ENCODE assay signal across 8 cellular contexts in the genomic region with DNA sequence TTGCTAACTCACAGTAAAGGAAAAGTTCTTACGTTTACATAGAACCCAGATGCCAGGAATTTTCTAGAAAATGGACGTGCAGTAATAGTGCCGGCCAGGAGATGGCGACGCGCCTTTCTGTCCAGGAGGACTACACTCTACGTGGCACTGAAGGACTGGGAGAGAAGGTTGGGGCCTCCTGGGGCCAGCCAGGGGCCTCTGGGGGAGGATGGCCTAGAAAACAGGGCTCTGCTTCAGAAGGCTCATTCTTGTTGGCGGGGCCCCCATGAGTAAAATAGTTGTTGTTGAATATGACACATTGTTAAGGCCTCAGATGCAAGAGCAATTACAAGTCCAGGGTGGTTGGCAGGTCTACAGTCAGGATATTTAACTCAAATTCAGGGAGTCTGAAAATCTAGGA.
DNase-seq lines count a peak whose midpoint lies in the region; ATAC-seq and TF ChIP-seq lines count a peak whose summit lies in the region.

No MANE protein-coding gene starts in this region.

- no peaks in the 10 kb centered on the region for H3K36me3 Mint-ChIP-seq in activated naive CD4-positive, alpha-beta T cell treated with anti-CD3 and anti-CD28 coated beads, Interleukin-2, amount 50 U/mL, for 72 hours

- no peaks in the 10 kb centered on the region for H3K9me3 Mint-ChIP-seq in activated naive CD4-positive, alpha-beta T cell treated with anti-CD3 and anti-CD28 coated beads, Interleukin-2, amount 50 U/mL, for 72 hours

- in situ Hi-C loops in gastrocnemius medialis (cut with MboI; ENCODE audit: low sequenced_read_pairs in 4 of 4): no loop called here

- DNase-seq in RPMI8226: peak; percentile 45
- DNase-seq in activated naive CD4-positive, alpha-beta T cell treated with anti-CD3 and anti-CD28 coated beads, Interleukin-2, amount 50 U/mL, for 72 hours (ENCODE audit: low spot score in 2 of 2): peak in 1 of 2 donors; percentile 56
- DNase-seq in heart left ventricle: peak; percentile 31 to 72 (median 42)
- DNase-seq in gastrocnemius medialis: peak in 1 of 2 donors; percentile 20

- ATAC-seq in HG03175 (IDR thresholded peaks at IDR 0.05; ENCODE audit: unreplicated experiment) (peak; percentile 63), heart left ventricle (peak; percentile 32 to 79 (median 76)), gastrocnemius medialis (peak in 1 of 2 donors; percentile 62), GM19463 (IDR thresholded peaks at IDR 0.05; ENCODE audit: unreplicated experiment) (no peak), HG02623 (IDR thresholded peaks at IDR 0.05; ENCODE audit: unreplicated experiment) (no peak)
- peak; percentile 84 to 86 for ATAC-seq in activated naive CD4-positive, alpha-beta T cell treated with anti-CD3 and anti-CD28 coated beads, Interleukin-2, amount 50 U/mL, for 72 hours

- no peak overlapping the region for H3K27ac Mint-ChIP-seq in activated naive CD4-positive, alpha-beta T cell treated with anti-CD3 and anti-CD28 coated beads, Interleukin-2, amount 50 U/mL, for 72 hours

- TF ChIP-seq CTCF in GM12801 (IDR thresholded peaks at IDR 0.05; ENCODE audit: extremely low read depth, insufficient read length) (peak; percentile 58), heart left ventricle (IDR thresholded peaks at IDR 0.05) (peak; percentile 65 to 83 (median 76)), gastrocnemius medialis (IDR thresholded peaks at IDR 0.05 in 4 of 5, conservative IDR thresholded peaks at IDR 0.05 in 1 of 5) (peak; percentile 40 to 77 (median 70))

- H3K36me3 ChIP-seq in heart left ventricle: no peaks in the 10 kb centered on the region
- H3K36me3 ChIP-seq in gastrocnemius medialis: no peaks in the 10 kb centered on the region

- TF ChIP-seq POLR2A in heart left ventricle (IDR thresholded peaks at IDR 0.05) (no peak), gastrocnemius medialis (IDR thresholded peaks at IDR 0.05) (no peak)

- H3K4me3 ChIP-seq in heart left ventricle (no peak overlapping the region), gastrocnemius medialis (no peak overlapping the region)

- no peak overlapping the region for H3K27ac ChIP-seq in heart left ventricle
- no peak overlapping the region for H3K27ac ChIP-seq in gastrocnemius medialis

- intact Hi-C loops in heart left ventricle (cut with DNase I): loop anchor here in 7 of 10 donors (2.0 to 10.0 kb wide), 8 partner anchors 152 to 605 kb away; partner anchors contain the start of gene FUT8 (in 4 of the 7)
- intact Hi-C loops in gastrocnemius medialis (cut with DNase I; ENCODE audit: low total_unique reads): loop anchor here (1.0 kb wide), 1 partner anchor 151 kb away; no protein-coding TSS in a partner anchor

- 31 to 44% (median 39%) methylated on average over 8 of the region's 8 CpGs for WGBS in heart left ventricle, 4 donors

- H3K9me3 ChIP-seq in heart left ventricle (no peaks in the 10 kb centered on the region), gastrocnemius medialis (no peaks in the 10 kb centered on the region)

- peaks cover 0 to 33% (median 2%) of the 10 kb centered on the region in 12 donors for H3K4me1 ChIP-seq in heart left ventricle
- H3K4me1 ChIP-seq in gastrocnemius medialis: no peaks in the 10 kb centered on the region

- H3K27me3 ChIP-seq in heart left ventricle (no peaks in the 10 kb centered on the region), gastrocnemius medialis (no peaks in the 10 kb centered on the region)

Comparison
In these comparisons a context has a peak if more than half of its experiments do, and no peak if none do; other contexts are left out.
1. ATAC-seq: peak in HG03175 (single experiment), activated naive CD4-positive, alpha-beta T cell treated with anti-CD3 and anti-CD28 coated beads, Interleukin-2, amount 50 U/mL, for 72 hours (2 of 2) and heart left ventricle (4 of 4); none in GM19463 (single experiment) and HG02623 (single experiment).
2. Peak in every context shown above with its lines, with median percentiles within 50 percentile points of each other: CTCF ChIP-seq.